ENCODE assay signal across 1 cellular context in the genomic region with DNA sequence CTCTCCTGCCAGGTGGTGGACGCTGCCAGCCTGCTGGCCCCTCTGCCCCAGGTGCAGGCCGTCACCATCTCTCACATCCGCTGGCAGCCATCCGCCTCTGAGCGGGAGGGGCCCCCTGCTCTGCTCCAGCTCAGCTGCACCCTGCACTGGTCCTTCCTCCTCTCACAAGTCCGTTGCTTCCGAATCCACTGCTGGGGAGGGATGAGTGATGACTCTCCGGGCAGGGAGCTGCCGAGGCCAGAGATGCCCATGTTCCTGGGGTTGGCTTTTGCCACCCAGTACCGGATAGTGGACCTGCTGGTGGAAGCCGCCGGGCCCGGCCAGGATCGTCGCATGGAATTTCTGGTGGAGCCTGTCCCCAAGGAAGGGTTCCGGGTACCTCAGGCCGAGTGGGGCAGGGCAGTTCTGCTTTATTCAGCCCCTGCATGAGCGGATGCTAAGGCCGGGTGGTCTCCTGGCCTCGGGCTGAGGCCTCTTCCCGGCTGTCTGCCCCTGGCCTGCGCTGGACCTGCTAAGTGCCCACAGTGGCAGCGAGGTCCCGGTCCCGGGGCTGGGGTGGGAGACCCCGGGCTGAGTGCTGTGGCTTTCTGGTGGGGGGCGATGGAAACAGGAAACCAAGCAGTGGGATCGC.
TF ChIP-seq lines count a peak whose summit lies in the region.

No MANE protein-coding gene starts in this region.

TF ChIP-seq in K562, 482 proteins besides CTCF, POLR2A, EP300 and RAD21:
- TF ChIP-seq PTBP1 (IDR thresholded peaks at IDR 0.05; ENCODE audit: low read depth, low read length) (no peak), ZBTB7A (IDR thresholded peaks at IDR 0.05; ENCODE audit: borderline replicate concordance, control insufficient read depth, low read depth, low read length) (no peak), NELFE (IDR thresholded peaks at IDR 0.05; ENCODE audit: insufficient read depth, insufficient read length) (no peak), KDM5B (IDR thresholded peaks at IDR 0.05; ENCODE audit: insufficient replicate concordance, low read depth, low read length) (no peak), CBX1 (IDR thresholded peaks at IDR 0.05; ENCODE audit: low read depth) (no peak), ZNF780A (CRISPR knock-in tag; IDR thresholded peaks at IDR 0.05) (no peak), STAG1 (CRISPR knock-in tag; IDR thresholded peaks at IDR 0.05; ENCODE audit: borderline replicate concordance) (no peak), ILF3 (IDR thresholded peaks at IDR 0.05; ENCODE audit: borderline replicate concordance) (no peak), ZNF212 (CRISPR knock-in tag; IDR thresholded peaks at IDR 0.05) (no peak), NCOA6 (IDR thresholded peaks at IDR 0.05) (no peak), ZNF583 (CRISPR knock-in tag; IDR thresholded peaks at IDR 0.05) (no peak), MEF2D (tag; conservative IDR thresholded peaks at IDR 0.05; ENCODE audit: low read depth) (no peak), ZNF766 (CRISPR knock-in tag; conservative IDR thresholded peaks at IDR 0.05) (no peak)
- TF ChIP-seq, protein P1, sequence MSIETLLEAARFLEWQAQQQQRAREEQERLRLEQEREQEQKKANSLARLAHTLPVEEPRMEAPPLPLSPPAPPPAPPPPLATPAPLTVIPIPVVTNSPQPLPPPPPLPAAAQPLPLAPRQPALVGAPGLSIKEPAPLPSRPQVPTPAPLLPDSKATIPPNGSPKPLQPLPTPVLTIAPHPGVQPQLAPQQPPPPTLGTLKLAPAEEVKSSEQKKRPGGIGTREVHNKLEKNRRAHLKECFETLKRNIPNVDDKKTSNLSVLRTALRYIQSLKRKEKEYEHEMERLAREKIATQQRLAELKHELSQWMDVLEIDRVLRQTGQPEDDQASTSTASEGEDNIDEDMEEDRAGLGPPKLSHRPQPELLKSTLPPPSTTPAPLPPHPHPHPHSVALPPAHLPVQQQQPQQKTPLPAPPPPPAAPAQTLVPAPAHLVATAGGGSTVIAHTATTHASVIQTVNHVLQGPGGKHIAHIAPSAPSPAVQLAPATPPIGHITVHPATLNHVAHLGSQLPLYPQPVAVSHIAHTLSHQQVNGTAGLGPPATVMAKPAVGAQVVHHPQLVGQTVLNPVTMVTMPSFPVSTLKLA (conservative IDR thresholded peaks at IDR 0.05) = no peak
- TF ChIP-seq, protein P2, sequence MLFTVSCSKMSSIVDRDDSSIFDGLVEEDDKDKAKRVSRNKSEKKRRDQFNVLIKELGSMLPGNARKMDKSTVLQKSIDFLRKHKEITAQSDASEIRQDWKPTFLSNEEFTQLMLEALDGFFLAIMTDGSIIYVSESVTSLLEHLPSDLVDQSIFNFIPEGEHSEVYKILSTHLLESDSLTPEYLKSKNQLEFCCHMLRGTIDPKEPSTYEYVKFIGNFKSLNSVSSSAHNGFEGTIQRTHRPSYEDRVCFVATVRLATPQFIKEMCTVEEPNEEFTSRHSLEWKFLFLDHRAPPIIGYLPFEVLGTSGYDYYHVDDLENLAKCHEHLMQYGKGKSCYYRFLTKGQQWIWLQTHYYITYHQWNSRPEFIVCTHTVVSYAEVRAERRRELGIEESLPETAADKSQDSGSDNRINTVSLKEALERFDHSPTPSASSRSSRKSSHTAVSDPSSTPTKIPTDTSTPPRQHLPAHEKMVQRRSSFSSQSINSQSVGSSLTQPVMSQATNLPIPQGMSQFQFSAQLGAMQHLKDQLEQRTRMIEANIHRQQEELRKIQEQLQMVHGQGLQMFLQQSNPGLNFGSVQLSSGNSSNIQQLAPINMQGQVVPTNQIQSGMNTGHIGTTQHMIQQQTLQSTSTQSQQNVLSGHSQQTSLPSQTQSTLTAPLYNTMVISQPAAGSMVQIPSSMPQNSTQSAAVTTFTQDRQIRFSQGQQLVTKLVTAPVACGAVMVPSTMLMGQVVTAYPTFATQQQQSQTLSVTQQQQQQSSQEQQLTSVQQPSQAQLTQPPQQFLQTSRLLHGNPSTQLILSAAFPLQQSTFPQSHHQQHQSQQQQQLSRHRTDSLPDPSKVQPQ (CRISPR knock-in tag; IDR thresholded peaks at IDR 0.05; ENCODE audit: borderline replicate concordance) = no peak
- TF ChIP-seq, protein P3, sequence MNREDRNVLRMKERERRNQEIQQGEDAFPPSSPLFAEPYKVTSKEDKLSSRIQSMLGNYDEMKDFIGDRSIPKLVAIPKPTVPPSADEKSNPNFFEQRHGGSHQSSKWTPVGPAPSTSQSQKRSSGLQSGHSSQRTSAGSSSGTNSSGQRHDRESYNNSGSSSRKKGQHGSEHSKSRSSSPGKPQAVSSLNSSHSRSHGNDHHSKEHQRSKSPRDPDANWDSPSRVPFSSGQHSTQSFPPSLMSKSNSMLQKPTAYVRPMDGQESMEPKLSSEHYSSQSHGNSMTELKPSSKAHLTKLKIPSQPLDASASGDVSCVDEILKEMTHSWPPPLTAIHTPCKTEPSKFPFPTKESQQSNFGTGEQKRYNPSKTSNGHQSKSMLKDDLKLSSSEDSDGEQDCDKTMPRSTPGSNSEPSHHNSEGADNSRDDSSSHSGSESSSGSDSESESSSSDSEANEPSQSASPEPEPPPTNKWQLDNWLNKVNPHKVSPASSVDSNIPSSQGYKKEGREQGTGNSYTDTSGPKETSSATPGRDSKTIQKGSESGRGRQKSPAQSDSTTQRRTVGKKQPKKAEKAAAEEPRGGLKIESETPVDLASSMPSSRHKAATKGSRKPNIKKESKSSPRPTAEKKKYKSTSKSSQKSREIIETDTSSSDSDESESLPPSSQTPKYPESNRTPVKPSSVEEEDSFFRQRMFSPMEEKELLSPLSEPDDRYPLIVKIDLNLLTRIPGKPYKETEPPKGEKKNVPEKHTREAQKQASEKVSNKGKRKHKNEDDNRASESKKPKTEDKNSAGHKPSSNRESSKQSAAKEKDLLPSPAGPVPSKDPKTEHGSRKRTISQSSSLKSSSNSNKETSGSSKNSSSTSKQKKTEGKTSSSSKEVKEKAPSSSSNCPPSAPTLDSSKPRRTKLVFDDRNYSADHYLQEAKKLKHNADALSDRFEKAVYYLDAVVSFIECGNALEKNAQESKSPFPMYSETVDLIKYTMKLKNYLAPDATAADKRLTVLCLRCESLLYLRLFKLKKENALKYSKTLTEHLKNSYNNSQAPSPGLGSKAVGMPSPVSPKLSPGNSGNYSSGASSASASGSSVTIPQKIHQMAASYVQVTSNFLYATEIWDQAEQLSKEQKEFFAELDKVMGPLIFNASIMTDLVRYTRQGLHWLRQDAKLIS (CRISPR knock-in tag; IDR thresholded peaks at IDR 0.05) = no peak
- TF ChIP-seq, protein P4, sequence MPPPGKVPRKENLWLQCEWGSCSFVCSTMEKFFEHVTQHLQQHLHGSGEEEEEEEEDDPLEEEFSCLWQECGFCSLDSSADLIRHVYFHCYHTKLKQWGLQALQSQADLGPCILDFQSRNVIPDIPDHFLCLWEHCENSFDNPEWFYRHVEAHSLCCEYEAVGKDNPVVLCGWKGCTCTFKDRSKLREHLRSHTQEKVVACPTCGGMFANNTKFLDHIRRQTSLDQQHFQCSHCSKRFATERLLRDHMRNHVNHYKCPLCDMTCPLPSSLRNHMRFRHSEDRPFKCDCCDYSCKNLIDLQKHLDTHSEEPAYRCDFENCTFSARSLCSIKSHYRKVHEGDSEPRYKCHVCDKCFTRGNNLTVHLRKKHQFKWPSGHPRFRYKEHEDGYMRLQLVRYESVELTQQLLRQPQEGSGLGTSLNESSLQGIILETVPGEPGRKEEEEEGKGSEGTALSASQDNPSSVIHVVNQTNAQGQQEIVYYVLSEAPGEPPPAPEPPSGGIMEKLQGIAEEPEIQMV (tag; conservative IDR thresholded peaks at IDR 0.05; ENCODE audit: low read depth) = no peak
- TF ChIP-seq, protein P5, sequence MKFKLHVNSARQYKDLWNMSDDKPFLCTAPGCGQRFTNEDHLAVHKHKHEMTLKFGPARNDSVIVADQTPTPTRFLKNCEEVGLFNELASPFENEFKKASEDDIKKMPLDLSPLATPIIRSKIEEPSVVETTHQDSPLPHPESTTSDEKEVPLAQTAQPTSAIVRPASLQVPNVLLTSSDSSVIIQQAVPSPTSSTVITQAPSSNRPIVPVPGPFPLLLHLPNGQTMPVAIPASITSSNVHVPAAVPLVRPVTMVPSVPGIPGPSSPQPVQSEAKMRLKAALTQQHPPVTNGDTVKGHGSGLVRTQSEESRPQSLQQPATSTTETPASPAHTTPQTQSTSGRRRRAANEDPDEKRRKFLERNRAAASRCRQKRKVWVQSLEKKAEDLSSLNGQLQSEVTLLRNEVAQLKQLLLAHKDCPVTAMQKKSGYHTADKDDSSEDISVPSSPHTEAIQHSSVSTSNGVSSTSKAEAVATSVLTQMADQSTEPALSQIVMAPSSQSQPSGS (CRISPR knock-in tag; IDR thresholded peaks at IDR 0.05) = no peak
